ENCODE assay signal across 8 cellular contexts in the genomic region with DNA sequence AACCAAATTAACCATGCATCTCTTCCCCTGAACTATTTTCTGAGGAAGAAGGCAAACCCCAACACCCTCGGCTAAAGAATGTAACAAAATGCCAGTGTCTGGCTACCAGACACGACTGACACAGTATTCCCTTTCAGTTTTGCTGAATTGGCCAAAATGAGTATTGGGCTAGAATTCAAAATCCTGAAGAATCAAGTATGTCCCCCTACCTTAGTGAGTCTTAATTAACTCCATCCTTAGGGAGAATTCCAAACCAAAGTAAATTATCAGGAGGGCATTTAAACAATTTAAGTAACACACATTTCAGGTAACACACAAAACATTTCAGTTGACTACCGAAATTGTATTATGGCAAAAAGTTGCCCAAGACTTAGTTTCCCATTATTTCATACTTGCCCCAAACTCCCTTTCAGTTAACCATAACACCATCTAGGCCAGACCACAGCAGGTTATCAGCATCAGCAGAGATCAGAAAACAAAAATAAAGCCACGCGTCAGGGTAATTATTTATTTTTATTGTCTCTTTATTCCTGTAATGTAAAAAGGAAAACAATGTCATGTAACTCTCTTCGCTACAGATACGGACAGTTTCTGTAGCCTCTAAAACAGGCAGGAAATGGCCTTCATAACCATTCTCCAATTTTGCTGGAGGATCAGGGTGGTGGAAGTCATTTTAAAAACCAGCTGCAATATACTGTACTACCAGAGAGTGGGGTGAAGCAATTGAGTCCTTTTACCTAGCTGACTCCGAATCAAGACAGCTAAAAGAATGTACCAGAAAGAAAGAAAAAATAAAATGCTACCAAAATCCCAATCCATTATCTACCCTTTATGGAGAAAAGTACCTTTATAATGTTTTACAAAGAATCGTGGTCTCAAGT. TPM values are rescaled to one million over a fixed set of nuclear protein-coding genes. Genes with fewer than 3 reads are reported as not detected.
DNase-seq lines count a peak whose midpoint lies in the region; ATAC-seq and TF ChIP-seq lines count a peak whose summit lies in the region.

No MANE protein-coding gene starts in this region.

- H3K27me3 Mint-ChIP-seq in CD4-positive, alpha-beta memory T cell: peaks cover 0 to 1% of the 10 kb centered on the region in 2 donors
- H3K27me3 Mint-ChIP-seq in T-helper 2 cell treated with Interferon-gamma antibody and Interleukin-4, amounts not matched to agents 5 μg/mL and 100 μg/mL, for 36 hours (ENCODE audit: low read depth): no peaks in the 10 kb centered on the region
- no peaks in the 10 kb centered on the region for H3K27me3 Mint-ChIP-seq in progenitor cell of endocrine pancreas

- ATAC-seq in mucosa of descending colon (no peak), GM19328 (IDR thresholded peaks at IDR 0.05; ENCODE audit: unreplicated experiment) (no peak)

- no peaks in the 10 kb centered on the region for H3K27me3 ChIP-seq in CD4-positive, alpha-beta memory T cell (ENCODE audit: insufficient read depth, low read length)

- TF ChIP-seq CTCF in progenitor cell of endocrine pancreas (IDR thresholded peaks at IDR 0.05; ENCODE audit: unreplicated experiment): peak; percentile 37
- TF ChIP-seq CTCF in mucosa of descending colon (IDR thresholded peaks at IDR 0.05): no peak

- peaks cover 0 to 2% (median 0%) of the 10 kb centered on the region in 8 donors for H3K9me3 Mint-ChIP-seq in CD4-positive, alpha-beta memory T cell
- H3K9me3 Mint-ChIP-seq in T-helper 2 cell treated with Interferon-gamma antibody and Interleukin-4, amounts not matched to agents 5 μg/mL and 100 μg/mL, for 36 hours: no peaks in the 10 kb centered on the region
- no peaks in the 10 kb centered on the region for H3K9me3 Mint-ChIP-seq in progenitor cell of endocrine pancreas (ENCODE audit: low read depth)

- CTCF ChIA-PET in CD4-positive, alpha-beta memory T cell (lab: Charles Lee; ENCODE audit: partially characterized antibody): interaction anchor here (1.5 to 9.1 kb wide), 7 partner anchors 10 to 287 kb away, joined by 5 to 51 read pairs (median 28); partner anchors contain the start of gene RRBP1

- peak overlapping the region; percentile 76 to 96 (median 87) for H3K4me3 Mint-ChIP-seq in CD4-positive, alpha-beta memory T cell
- H3K4me3 Mint-ChIP-seq in T-helper 2 cell treated with Interferon-gamma antibody and Interleukin-4, amounts not matched to agents 5 μg/mL and 100 μg/mL, for 36 hours: peak overlapping the region; percentile 89
- H3K4me3 Mint-ChIP-seq in progenitor cell of endocrine pancreas (ENCODE audit: low read depth): peak overlapping the region; percentile 87

- H3K4me3 ChIP-seq in CD4-positive, alpha-beta memory T cell (ENCODE audit: low read length in 2 of 2): peak overlapping the region; percentile 85 to 95
- no peak overlapping the region for H3K4me3 ChIP-seq in mucosa of descending colon

- peaks cover 66% of the 10 kb centered on the region for H3K4me1 ChIP-seq in CD4-positive, alpha-beta memory T cell (ENCODE audit: insufficient read depth, low read length)
- H3K4me1 ChIP-seq in mucosa of descending colon (ENCODE audit: low read depth): peaks cover 35% of the 10 kb centered on the region

- DNase-seq in CD4-positive, alpha-beta memory T cell: peak; percentile 39 to 62 (median 44)
- DNase-seq in HT-29 (ENCODE audit: low spot score) (peak; percentile 58), fibroblast of gingiva (ENCODE audit: low read depth) (peak; percentile 44), progenitor cell of endocrine pancreas (ENCODE audit: low spot score, unreplicated experiment) (no peak), amygdala (lab: John Stamatoyannopoulos, UW) (no peak), mucosa of descending colon (no peak)
- DNase-seq in T-helper 2 cell treated with Interferon-gamma antibody and Interleukin-4, amounts not matched to agents 5 μg/mL and 100 μg/mL, for 36 hours (ENCODE audit: low spot score): no peak

- H3K27ac Mint-ChIP-seq in CD4-positive, alpha-beta memory T cell: peak overlapping the region; percentile 72 to 99 (median 95)
- H3K27ac Mint-ChIP-seq in T-helper 2 cell treated with Interferon-gamma antibody and Interleukin-4, amounts not matched to agents 5 μg/mL and 100 μg/mL, for 36 hours: peak overlapping the region; percentile 92
- peak overlapping the region; percentile 96 for H3K27ac Mint-ChIP-seq in progenitor cell of endocrine pancreas

- POLR2A ChIA-PET in CD4-positive, alpha-beta memory T cell (lab: Charles Lee; ENCODE audit: partially characterized antibody): interaction anchor here (1.0 to 7.8 kb wide), 11 partner anchors 9 to 540 kb away, joined by 3 to 77 read pairs (median 9); partner anchors contain the start of genes KAT14, PET117, RRBP1 and SEC23B

- H3K36me3 ChIP-seq in CD4-positive, alpha-beta memory T cell (ENCODE audit: insufficient read depth, low read length): no peaks in the 10 kb centered on the region
- no peaks in the 10 kb centered on the region for H3K36me3 ChIP-seq in mucosa of descending colon (ENCODE audit: low read depth)

- intact Hi-C loops in CD4-positive, alpha-beta memory T cell (cut with micrococcal nuclease): loop anchor here (1.0 to 10.0 kb wide), 4 partner anchors 7 to 1392 kb away; partner anchors contain the start of genes KIF16B and SNRPB2
- intact Hi-C loops in mucosa of descending colon (cut with DNase I, micrococcal nuclease): no loop called here

- H3K4me1 Mint-ChIP-seq in CD4-positive, alpha-beta memory T cell: peaks cover 51 to 93% (median 63%) of the 10 kb centered on the region in 4 donors
- peaks cover 48% of the 10 kb centered on the region for H3K4me1 Mint-ChIP-seq in T-helper 2 cell treated with Interferon-gamma antibody and Interleukin-4, amounts not matched to agents 5 μg/mL and 100 μg/mL, for 36 hours (ENCODE audit: low read depth)
- H3K4me1 Mint-ChIP-seq in progenitor cell of endocrine pancreas (ENCODE audit: low read depth): peaks cover 66% of the 10 kb centered on the region

- H3K27ac ChIP-seq in CD4-positive, alpha-beta memory T cell (ENCODE audit: low read depth, low read length): peak overlapping the region; percentile 82

- no peaks in the 10 kb centered on the region for H3K9me3 ChIP-seq in CD4-positive, alpha-beta memory T cell (ENCODE audit: control insufficient read depth in 1 of 2, low read length in 2 of 2)
- no peaks in the 10 kb centered on the region for H3K9me3 ChIP-seq in mucosa of descending colon

- H3K36me3 Mint-ChIP-seq in CD4-positive, alpha-beta memory T cell: peaks cover 0 to 24% of the 10 kb centered on the region in 2 donors
- H3K36me3 Mint-ChIP-seq in T-helper 2 cell treated with Interferon-gamma antibody and Interleukin-4, amounts not matched to agents 5 μg/mL and 100 μg/mL, for 36 hours (ENCODE audit: low read depth): peaks cover 74% of the 10 kb centered on the region
- H3K36me3 Mint-ChIP-seq in progenitor cell of endocrine pancreas (ENCODE audit: insufficient read depth): peaks cover 4% of the 10 kb centered on the region

RNA-seq across cellular contexts. Expression of gene SNX5, which starts 1.9 kb away (rescaled TPM):
- 10 to 100 TPM; 81.5 to 81.6 TPM for total RNA-seq in CD4-positive, alpha-beta memory T cell
- polyA plus RNA-seq in CD4-positive, alpha-beta memory T cell: 10 to 100 TPM; 96.3 to 96.5 TPM
- total RNA-seq in HT-29 (2014; rRNA removed; shearing (Covaris generic)): 181 and 203 TPM in 2 replicates
- total RNA-seq in progenitor cell of endocrine pancreas (106 and 109 TPM in 2 replicates), mucosa of descending colon (100 to 1,000 TPM in 2 of 3 donors, 10 to 100 TPM in 1; 70.3 to 117 (median 105) TPM)

RNA-seq across cellular contexts. Expression of gene MGME1, which starts 2.1 kb away (rescaled TPM):
- 10 to 100 TPM; 15.4 to 16.5 TPM for total RNA-seq in CD4-positive, alpha-beta memory T cell
- polyA plus RNA-seq in CD4-positive, alpha-beta memory T cell: 10 to 100 TPM in 1 of 2 donors, 1 to 10 TPM in 1; 7.4 to 17.0 TPM
- total RNA-seq in HT-29 (2014; rRNA removed; shearing (Covaris generic)): 10.9 and 14.0 TPM in 2 replicates
- total RNA-seq in progenitor cell of endocrine pancreas (20.3 and 24.6 TPM in 2 replicates), mucosa of descending colon (10 to 100 TPM; 10.9 to 25.9 (median 22.3) TPM)

Comparison
In these comparisons a context has a peak if more than half of its experiments do, and no peak if none do; other contexts are left out.
1. DNase-seq: peak in CD4-positive, alpha-beta memory T cell (5 of 5), HT-29 (single experiment) and fibroblast of gingiva (single experiment); none in T-helper 2 cell treated with Interferon-gamma antibody and Interleukin-4, amounts not matched to agents 5 μg/mL and 100 μg/mL, for 36 hours (single experiment), progenitor cell of endocrine pancreas (single experiment), amygdala (0 of 56) and mucosa of descending colon (0 of 3).
2. Peak in every context shown above with its lines, with median percentiles within 50 percentile points of each other: H3K27ac Mint-ChIP-seq and H3K4me3 Mint-ChIP-seq.